Comparison of ENCODE assay signal across 1 cellular context in the genomic region with DNA sequence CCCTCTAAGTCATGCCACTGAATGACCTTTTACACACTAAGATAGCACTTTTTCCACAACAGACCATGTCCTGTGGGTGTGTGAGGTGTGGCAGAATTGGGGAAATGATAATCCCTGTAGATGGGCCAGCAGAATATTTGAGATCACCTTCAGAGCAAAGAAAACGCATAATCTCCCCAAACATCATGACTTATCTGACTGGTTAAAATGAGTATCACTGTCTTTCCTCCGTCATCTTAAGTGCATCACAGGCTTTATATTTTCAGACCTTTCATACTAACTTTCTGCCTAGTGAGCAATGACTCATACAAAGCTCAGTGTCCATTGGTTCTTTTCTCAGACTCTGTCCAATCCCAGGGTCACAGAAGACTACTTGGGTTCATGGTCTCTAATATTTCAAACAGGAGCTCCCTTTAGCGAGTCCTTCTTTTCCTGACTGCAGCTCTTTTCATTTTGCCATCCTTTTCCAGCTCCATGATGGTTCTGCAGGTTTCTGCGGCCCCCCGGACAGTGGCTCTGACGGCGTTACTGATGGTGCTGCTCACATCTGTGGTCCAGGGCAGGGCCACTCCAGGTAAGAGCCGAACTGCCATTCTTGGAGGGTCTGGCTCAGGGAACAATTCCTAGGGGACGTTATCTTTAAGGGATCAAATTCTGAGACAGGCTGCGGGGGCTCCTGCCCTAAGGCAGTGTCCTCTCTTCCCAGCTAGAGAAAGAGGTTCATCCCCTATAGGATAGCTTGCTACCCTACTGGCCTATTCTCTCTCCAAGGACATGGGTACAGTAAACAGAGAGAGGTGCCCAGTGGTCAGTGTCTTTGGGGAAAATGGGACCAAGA.
TF ChIP-seq lines count a peak whose summit lies in the region.

A gene (plus strand): TSS at position 423 of the 838 bp plus-strand sequence. CDS start 52 bp downstream, at position 475.

TF ChIP-seq in WTC11, 78 proteins besides CTCF, POLR2A, EP300 and RAD21 (continued from another document):
- TF ChIP-seq, protein P1, sequence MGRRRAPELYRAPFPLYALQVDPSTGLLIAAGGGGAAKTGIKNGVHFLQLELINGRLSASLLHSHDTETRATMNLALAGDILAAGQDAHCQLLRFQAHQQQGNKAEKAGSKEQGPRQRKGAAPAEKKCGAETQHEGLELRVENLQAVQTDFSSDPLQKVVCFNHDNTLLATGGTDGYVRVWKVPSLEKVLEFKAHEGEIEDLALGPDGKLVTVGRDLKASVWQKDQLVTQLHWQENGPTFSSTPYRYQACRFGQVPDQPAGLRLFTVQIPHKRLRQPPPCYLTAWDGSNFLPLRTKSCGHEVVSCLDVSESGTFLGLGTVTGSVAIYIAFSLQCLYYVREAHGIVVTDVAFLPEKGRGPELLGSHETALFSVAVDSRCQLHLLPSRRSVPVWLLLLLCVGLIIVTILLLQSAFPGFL (CRISPR knock-in tag; IDR thresholded peaks at IDR 0.05; ENCODE audit: borderline replicate concordance), result no peak
- TF ChIP-seq, protein P2, sequence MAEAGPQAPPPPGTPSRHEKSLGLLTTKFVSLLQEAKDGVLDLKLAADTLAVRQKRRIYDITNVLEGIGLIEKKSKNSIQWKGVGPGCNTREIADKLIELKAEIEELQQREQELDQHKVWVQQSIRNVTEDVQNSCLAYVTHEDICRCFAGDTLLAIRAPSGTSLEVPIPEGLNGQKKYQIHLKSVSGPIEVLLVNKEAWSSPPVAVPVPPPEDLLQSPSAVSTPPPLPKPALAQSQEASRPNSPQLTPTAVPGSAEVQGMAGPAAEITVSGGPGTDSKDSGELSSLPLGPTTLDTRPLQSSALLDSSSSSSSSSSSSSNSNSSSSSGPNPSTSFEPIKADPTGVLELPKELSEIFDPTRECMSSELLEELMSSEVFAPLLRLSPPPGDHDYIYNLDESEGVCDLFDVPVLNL (CRISPR knock-in tag; IDR thresholded peaks at IDR 0.05; ENCODE audit: borderline replicate concordance, low read depth), result no peak
- TF ChIP-seq GABPB1 (CRISPR knock-in tag; IDR thresholded peaks at IDR 0.05), result no peak
- TF ChIP-seq, protein P3, sequence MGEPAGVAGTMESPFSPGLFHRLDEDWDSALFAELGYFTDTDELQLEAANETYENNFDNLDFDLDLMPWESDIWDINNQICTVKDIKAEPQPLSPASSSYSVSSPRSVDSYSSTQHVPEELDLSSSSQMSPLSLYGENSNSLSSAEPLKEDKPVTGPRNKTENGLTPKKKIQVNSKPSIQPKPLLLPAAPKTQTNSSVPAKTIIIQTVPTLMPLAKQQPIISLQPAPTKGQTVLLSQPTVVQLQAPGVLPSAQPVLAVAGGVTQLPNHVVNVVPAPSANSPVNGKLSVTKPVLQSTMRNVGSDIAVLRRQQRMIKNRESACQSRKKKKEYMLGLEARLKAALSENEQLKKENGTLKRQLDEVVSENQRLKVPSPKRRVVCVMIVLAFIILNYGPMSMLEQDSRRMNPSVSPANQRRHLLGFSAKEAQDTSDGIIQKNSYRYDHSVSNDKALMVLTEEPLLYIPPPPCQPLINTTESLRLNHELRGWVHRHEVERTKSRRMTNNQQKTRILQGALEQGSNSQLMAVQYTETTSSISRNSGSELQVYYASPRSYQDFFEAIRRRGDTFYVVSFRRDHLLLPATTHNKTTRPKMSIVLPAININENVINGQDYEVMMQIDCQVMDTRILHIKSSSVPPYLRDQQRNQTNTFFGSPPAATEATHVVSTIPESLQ (CRISPR knock-in tag; IDR thresholded peaks at IDR 0.05), result no peak
- TF ChIP-seq, protein P4, sequence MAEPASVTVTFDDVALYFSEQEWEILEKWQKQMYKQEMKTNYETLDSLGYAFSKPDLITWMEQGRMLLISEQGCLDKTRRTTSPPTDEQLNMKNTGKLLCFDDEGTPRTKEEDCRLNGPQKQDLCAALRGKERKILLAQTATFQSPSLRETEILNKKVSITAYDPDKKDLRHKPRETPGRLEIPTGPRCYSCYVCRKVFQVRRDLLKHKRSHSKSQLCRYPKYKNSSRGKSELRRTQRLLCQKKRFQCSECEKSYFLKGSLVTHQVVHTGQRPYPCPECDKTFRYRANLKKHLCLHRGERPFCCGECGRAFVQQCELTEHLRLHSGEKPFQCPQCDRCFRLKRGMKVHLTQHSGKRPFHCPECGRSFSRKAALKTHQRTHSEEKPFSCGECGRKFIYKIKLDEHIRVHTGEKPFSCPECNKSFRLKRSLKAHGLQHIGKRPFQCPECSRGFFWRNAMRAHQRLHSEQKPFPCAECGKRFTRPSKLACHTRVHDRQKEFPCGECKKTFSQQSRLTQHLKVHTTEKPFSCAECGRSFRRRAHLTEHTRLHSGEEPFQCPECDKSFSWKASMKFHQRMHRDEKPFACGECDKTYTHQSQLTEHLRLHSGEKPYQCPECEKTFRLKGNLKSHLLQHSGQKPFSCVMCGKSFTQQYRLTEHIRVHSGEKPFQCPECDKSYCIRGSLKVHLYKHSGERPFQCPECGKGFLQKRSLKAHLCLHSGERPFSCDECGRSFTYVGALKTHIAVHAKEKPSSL (CRISPR knock-in tag; conservative IDR thresholded peaks at IDR 0.05), result no peak
